ENCODE assay signal across 1 cellular context in genomic region chr5:80407735-80408474, GRCh38.
TF ChIP-seq lines count a peak whose summit lies in the region.

TSS of gene ZFYVE16 (plus strand) at chr5:80408064. CDS start at chr5:80434148, 26,084 bp downstream.

TF ChIP-seq in HepG2, 621 proteins besides CTCF, POLR2A, EP300 and RAD21 (continued from another document and continues in another):
- TF ChIP-seq ZNF574 (CRISPR knock-in tag; IDR thresholded peaks at IDR 0.05) (peak; percentile 64), GMEB1 (CRISPR knock-in tag; IDR thresholded peaks at IDR 0.05; ENCODE audit: borderline replicate concordance) (peak; percentile 20; the same call in 1 of the 2 replicates), ZZZ3 (CRISPR knock-in tag; IDR thresholded peaks at IDR 0.05; ENCODE audit: borderline replicate concordance) (peak; percentile 18; the same call in 1 of the 2 replicates), RORA (CRISPR knock-in tag; IDR thresholded peaks at IDR 0.05) (no peak), ATF7 (IDR thresholded peaks at IDR 0.05) (no peak), ATF7 (CRISPR knock-in tag; IDR thresholded peaks at IDR 0.05) (no peak; the same call in 1 of the 2 replicates), ZNF441 (CRISPR knock-in tag; IDR thresholded peaks at IDR 0.05; ENCODE audit: borderline replicate concordance) (no peak; the same call in 1 of the 2 replicates), ZNF547 (CRISPR knock-in tag; IDR thresholded peaks at IDR 0.05) (peak; percentile 63; the same call in 1 of the 2 replicates), LCORL (IDR thresholded peaks at IDR 0.05) (no peak), LCORL (CRISPR knock-in tag; IDR thresholded peaks at IDR 0.05) (peak; percentile 74; the same call in 1 of the 2 replicates), IKZF1 (IDR thresholded peaks at IDR 0.05) (no peak), ZNF883 (CRISPR knock-in tag; IDR thresholded peaks at IDR 0.05; ENCODE audit: not compliant biosample characterization) (peak; percentile 84), RXRA (CRISPR knock-in tag; IDR thresholded peaks at IDR 0.05) (peak; percentile 37), ZNF329 (CRISPR knock-in tag; IDR thresholded peaks at IDR 0.05; ENCODE audit: low read depth) (peak; percentile 73; the same call in 1 of the 2 replicates), ZNF253 (CRISPR knock-in tag; IDR thresholded peaks at IDR 0.05; ENCODE audit: borderline replicate concordance) (no peak), ZNF609 (CRISPR knock-in tag; IDR thresholded peaks at IDR 0.05; ENCODE audit: borderline replicate concordance) (0 out of 2 replicates have a peak, but pooled peaks have one; percentile 36), RARA (CRISPR knock-in tag; IDR thresholded peaks at IDR 0.05) (no peak), ZSCAN20 (CRISPR knock-in tag; IDR thresholded peaks at IDR 0.05; ENCODE audit: borderline replicate concordance) (0 out of 2 replicates have a peak, but pooled peaks have one; percentile 66), ZNF746 (CRISPR knock-in tag; IDR thresholded peaks at IDR 0.05) (peak; percentile 55; the same call in 1 of the 2 replicates), KDM1A (CRISPR knock-in tag; IDR thresholded peaks at IDR 0.05) (no peak), TAF1 (CRISPR knock-in tag; IDR thresholded peaks at IDR 0.05) (peak; percentile 81), ZNF275 (CRISPR knock-in tag; IDR thresholded peaks at IDR 0.05; ENCODE audit: borderline replicate concordance) (peak; percentile 48; the same call in 1 of the 2 replicates), ZNF446 (CRISPR knock-in tag; IDR thresholded peaks at IDR 0.05) (0 out of 2 replicates have a peak, but pooled peaks have one; percentile 78), HES4 (CRISPR knock-in tag; IDR thresholded peaks at IDR 0.05; ENCODE audit: borderline replicate concordance) (peak; percentile 81; the same call in 1 of the 2 replicates), PRDM15 (CRISPR knock-in tag; IDR thresholded peaks at IDR 0.05) (peak; percentile 65), U2AF1 (optimal IDR thresholded peaks at IDR 0.05; ENCODE audit: low read depth, low read length) (no peak), CERS6 (CRISPR knock-in tag; IDR thresholded peaks at IDR 0.05) (no peak), DDIT3 (CRISPR knock-in tag; IDR thresholded peaks at IDR 0.05) (no peak), MYC (CRISPR knock-in tag; IDR thresholded peaks at IDR 0.05; ENCODE audit: borderline replicate concordance) (peak; percentile 18; the same call in 1 of the 2 replicates), FOXK2 (IDR thresholded peaks at IDR 0.05) (no peak), GATAD2A (CRISPR knock-in tag; IDR thresholded peaks at IDR 0.05) (peak; percentile 78; the same call in 1 of the 2 replicates), ELF1 (CRISPR knock-in tag; IDR thresholded peaks at IDR 0.05) (peak; percentile 96), CEBPB (IDR thresholded peaks at IDR 0.05; ENCODE audit: borderline replicate concordance, low read depth, low read length) (no peak), ZBTB14 (CRISPR knock-in tag; IDR thresholded peaks at IDR 0.05) (no peak), GABPB1 (CRISPR knock-in tag; IDR thresholded peaks at IDR 0.05) (peak; percentile 90), MXI1 (IDR thresholded peaks at IDR 0.05; ENCODE audit: borderline replicate concordance, low read depth, low read length) (peak; percentile 52; the same call in 1 of the 3 replicates), ZNF468 (CRISPR knock-in tag; IDR thresholded peaks at IDR 0.05) (no peak), SOX5 (CRISPR knock-in tag; IDR thresholded peaks at IDR 0.05; ENCODE audit: borderline replicate concordance) (0 out of 2 replicates have a peak, but pooled peaks have one; percentile 22), ZNF550 (CRISPR knock-in tag; IDR thresholded peaks at IDR 0.05; ENCODE audit: borderline replicate concordance) (no peak; the same call in 1 of the 2 replicates), FIP1L1 (IDR thresholded peaks at IDR 0.05; ENCODE audit: borderline replicate concordance, insufficient read depth, low read depth, low read length) (0 out of 2 replicates have a peak, but pooled peaks have one; percentile 51), JARID2 (CRISPR knock-in tag; IDR thresholded peaks at IDR 0.05; ENCODE audit: insufficient replicate concordance) (no peak), TOE1 (CRISPR knock-in tag; IDR thresholded peaks at IDR 0.05) (no peak), SP140L (CRISPR knock-in tag; IDR thresholded peaks at IDR 0.05; ENCODE audit: borderline replicate concordance) (no peak), NRL (CRISPR knock-in tag; IDR thresholded peaks at IDR 0.05; ENCODE audit: borderline replicate concordance) (peak; percentile 85; the same call in 1 of the 2 replicates), SRY (CRISPR knock-in tag; IDR thresholded peaks at IDR 0.05) (0 out of 2 replicates have a peak, but pooled peaks have one; percentile 62), ZNF674 (CRISPR knock-in tag; IDR thresholded peaks at IDR 0.05; ENCODE audit: low read depth) (peak; percentile 65; the same call in 1 of the 2 replicates), ZBTB20 (CRISPR knock-in tag; IDR thresholded peaks at IDR 0.05; ENCODE audit: borderline replicate concordance, low read depth) (0 out of 2 replicates have a peak, but pooled peaks have one; percentile 10), ZNF124 (CRISPR knock-in tag; IDR thresholded peaks at IDR 0.05) (no peak), ZSCAN25 (CRISPR knock-in tag; IDR thresholded peaks at IDR 0.05) (peak; percentile 51; the same call in 1 of the 2 replicates), SNAI1 (CRISPR knock-in tag; IDR thresholded peaks at IDR 0.05; ENCODE audit: borderline replicate concordance) (peak; percentile 47; the same call in 1 of the 2 replicates)
